Comparison of ENCODE assay signal across 8 cellular contexts in the genomic region with DNA sequence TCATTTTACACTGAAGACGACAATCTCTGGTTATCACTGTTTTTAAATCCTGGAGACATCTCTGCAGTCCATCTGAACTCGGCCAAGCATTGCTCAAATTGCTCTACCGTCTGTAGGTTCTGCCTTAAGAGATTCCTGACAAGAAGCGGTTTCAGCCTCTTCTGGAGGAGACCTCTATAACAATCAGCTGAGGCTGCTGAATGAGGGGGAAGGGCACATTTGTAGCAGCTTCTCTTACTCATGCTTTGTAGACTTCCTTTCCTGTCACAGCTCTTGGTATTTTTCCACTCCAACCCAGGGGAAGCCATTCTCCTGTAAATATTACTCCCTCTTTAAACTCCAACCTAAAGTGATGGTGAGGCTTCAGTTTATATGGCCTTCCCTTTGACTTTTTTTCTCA. TPM values are rescaled to one million over a fixed set of nuclear protein-coding genes. Genes with fewer than 3 reads are reported as not detected.
DNase-seq lines count a peak whose midpoint lies in the region; ATAC-seq and TF ChIP-seq lines count a peak whose summit lies in the region.

No MANE protein-coding gene starts in this region.

- no peak for TF ChIP-seq POLR2A in IMR-90 (IDR thresholded peaks at IDR 0.05; ENCODE audit: low read depth, low read length)

- DNase-seq in CD4-positive, alpha-beta T cell = no peak
- DNase-seq in IMR-90 (peak; percentile 85), hepatic stellate cell (ENCODE audit: low spot score) (peak; percentile 81), DMS114 treated with DMSO at 0.1 percent for 48 hours (lab: John Stamatoyannopoulos, UW; ENCODE audit: unreplicated experiment) (no peak)

- no peak for ATAC-seq in CD4-positive, alpha-beta T cell (ENCODE audit: poor library complexity)
- ATAC-seq in IMR-90 (ENCODE audit: low read depth) (peak; percentile 40), HG03159 (IDR thresholded peaks at IDR 0.05; ENCODE audit: unreplicated experiment) (no peak), GM19395 (IDR thresholded peaks at IDR 0.05; ENCODE audit: unreplicated experiment) (no peak)

- no peak overlapping the region for H2BK15ac ChIP-seq in IMR-90 (ENCODE audit: low read depth, low read length)

- intact Hi-C loops in CD4-positive, alpha-beta T cell (cut with DNase I, micrococcal nuclease) = loop anchor here in 1 of 2 experiments (5.0 kb wide), 1 partner anchor 195 kb away; the partner anchor contains the start of genes RAD51B and ZFYVE26
- intact Hi-C loops in IMR-90 (cut with micrococcal nuclease) = no loop called here

- H3K9ac ChIP-seq in IMR-90 (ENCODE audit: low read depth, low read length) (no peak overlapping the region), stomach smooth muscle (ENCODE audit: low read length in 2 of 2) (peak overlapping the region in 1 of 2 donors; percentile 13)

- no peak overlapping the region for H4K91ac ChIP-seq in IMR-90 (ENCODE audit: insufficient read depth, low read depth, low read length)

- H3K4me3 Mint-ChIP-seq in CD4-positive, alpha-beta T cell = peak overlapping the region; percentile 36

- no peaks in the 10 kb centered on the region for H3K27me3 ChIP-seq in CD4-positive, alpha-beta T cell (ENCODE audit: control insufficient read depth, insufficient read depth, low read length)
- H3K27me3 ChIP-seq in IMR-90 (ENCODE audit: control insufficient read depth, insufficient read depth, low read length) (no peaks in the 10 kb centered on the region), stomach smooth muscle (ENCODE audit: control insufficient read depth in 1 of 2, insufficient read depth in 2 of 2, low read length in 2 of 2) (no peaks in the 10 kb centered on the region)

- peak overlapping the region in 1 of 2 experiments; percentile 45; a peak in 1 of 4 replicates for H4K8ac ChIP-seq in IMR-90 (ENCODE audit: low read depth in 2 of 2, low read length in 2 of 2)

- peaks cover 7% of the 10 kb centered on the region for H3K36me3 Mint-ChIP-seq in CD4-positive, alpha-beta T cell (ENCODE audit: low read depth)

- POLR2A ChIA-PET in CD4-positive, alpha-beta T cell (lab: Charles Lee) = interaction anchor here (1.1 kb wide), 1 partner anchor 44 kb away, joined by 3 read pairs; no protein-coding TSS in a partner anchor
- POLR2A ChIA-PET in IMR-90 (lab: Charles Lee; ENCODE audit: unreplicated experiment) = no interaction called here

- H3K23ac ChIP-seq in IMR-90 (ENCODE audit: low read depth, low read length) = no peak overlapping the region

- H3K27ac Mint-ChIP-seq in CD4-positive, alpha-beta T cell = peak overlapping the region; percentile 83

- no peak overlapping the region for H2AK5ac ChIP-seq in IMR-90 (ENCODE audit: low read depth, low read length)

- no peaks in the 10 kb centered on the region for H4K20me1 ChIP-seq in IMR-90 (ENCODE audit: insufficient read depth, low read length)

- peak overlapping the region; percentile 17 for H2AFZ ChIP-seq in IMR-90 (replicated peaks; ENCODE audit: low read length, poor library complexity)

- H3K9me3 ChIP-seq in CD4-positive, alpha-beta T cell (ENCODE audit: control insufficient read depth, low read length) = no peaks in the 10 kb centered on the region
- H3K9me3 ChIP-seq in IMR-90 (ENCODE audit: control insufficient read depth, insufficient read depth, low read length) (no peaks in the 10 kb centered on the region), stomach smooth muscle (ENCODE audit: control insufficient read depth in 2 of 2, low read length in 2 of 2) (no peaks in the 10 kb centered on the region)

- no peaks in the 10 kb centered on the region for H3K9me1 ChIP-seq in IMR-90 (ENCODE audit: insufficient read depth, low read length)

- H3K4me3 ChIP-seq in IMR-90 (ENCODE audit: insufficient read depth, low read depth, low read length) = no peak overlapping the region
- H3K4me3 ChIP-seq in stomach smooth muscle (ENCODE audit: low read length in 2 of 2) = no peak overlapping the region

- H3K4me1 Mint-ChIP-seq in CD4-positive, alpha-beta T cell (ENCODE audit: low read depth) = peaks cover 44% of the 10 kb centered on the region

- CTCF ChIA-PET in CD4-positive, alpha-beta T cell (lab: Charles Lee) = interaction anchor here (1.1 to 1.5 kb wide), 2 partner anchors 23 to 44 kb away, joined by 5 to 6 read pairs; partner anchors contain the start of gene PIGH
- CTCF ChIA-PET in IMR-90 (lab: Yijun Ruan, JAX) = interaction anchor here (0.6 to 1.0 kb wide), 2 partner anchors 82 to 526 kb away, joined by 3 to 6 read pairs; no protein-coding TSS in a partner anchor

- no peaks in the 10 kb centered on the region for H3K27me3 Mint-ChIP-seq in CD4-positive, alpha-beta T cell

- dilution Hi-C loops in IMR-90 (cut with HindIII; ENCODE audit: low sequenced_read_pairs, unreplicated experiment) = no loop called here

- H3K9me3 Mint-ChIP-seq in CD4-positive, alpha-beta T cell = no peaks in the 10 kb centered on the region

- in situ Hi-C loops in IMR-90 (cut with MboI; ENCODE audit: low sequenced_read_pairs) = loop anchor here (5.0 kb wide), 1 partner anchor 45 kb away; no protein-coding TSS in a partner anchor

- H3K4me1 ChIP-seq in IMR-90 (ENCODE audit: control insufficient read depth, insufficient read depth, low read length) = peaks cover 3% of the 10 kb centered on the region; the same call in 1 of the 2 replicates
- H3K4me1 ChIP-seq in stomach smooth muscle (ENCODE audit: control insufficient read depth, insufficient read depth, low read length) = peaks cover 20% of the 10 kb centered on the region

- H3K14ac ChIP-seq in IMR-90 (replicated peaks; ENCODE audit: low read depth, low read length) = no peak overlapping the region

- H3K27ac ChIP-seq in CD4-positive, alpha-beta T cell (ENCODE audit: low read depth, low read length) = no peak overlapping the region
- H3K27ac ChIP-seq in IMR-90 (ENCODE audit: insufficient read depth, low read length) (no peak overlapping the region), VCaP (peak overlapping the region; percentile 34; the same call in 1 of the 2 replicates), stomach smooth muscle (ENCODE audit: low read length) (peak overlapping the region; percentile 3)

- H3K4me2 ChIP-seq in IMR-90 (ENCODE audit: low read depth, low read length) = peak overlapping the region; percentile 32; the same call in 1 of the 2 replicates

- no peaks in the 10 kb centered on the region for H3K36me3 ChIP-seq in IMR-90 (ENCODE audit: control insufficient read depth, insufficient read depth, low read length)
- no peaks in the 10 kb centered on the region for H3K36me3 ChIP-seq in stomach smooth muscle (ENCODE audit: control insufficient read depth in 2 of 2, insufficient read depth in 2 of 2, low read length in 2 of 2)

- H2AK9ac ChIP-seq in IMR-90 (replicated peaks; ENCODE audit: low read depth, low read length, poor library complexity) = no peak overlapping the region

- no peak overlapping the region for H3K56ac ChIP-seq in IMR-90 (ENCODE audit: extremely low read depth, insufficient read depth, low read length)

- H2BK5ac ChIP-seq in IMR-90 (ENCODE audit: low read depth, low read length, poor library complexity, severe bottlenecking) = peak overlapping the region; percentile 6

- H3K79me1 ChIP-seq in IMR-90 (ENCODE audit: low read depth in 1 of 2, low read length in 2 of 2) = no peaks in the 10 kb centered on the region

- no peak overlapping the region for H2BK120ac ChIP-seq in IMR-90 (ENCODE audit: low read depth, low read length)

- no peak for TF ChIP-seq CTCF in CD4-positive, alpha-beta T cell (IDR thresholded peaks at IDR 0.05)
- TF ChIP-seq CTCF in IMR-90 (conservative IDR thresholded peaks at IDR 0.05; ENCODE audit: low read depth, low read length) = no peak
- TF ChIP-seq CTCF in VCaP (conservative IDR thresholded peaks at IDR 0.05) = no peak

- H3K4ac ChIP-seq in IMR-90 (ENCODE audit: low read depth, low read length) = no peak overlapping the region

- no TSS peak for BruUV-seq in IMR-90 (replicated peaks; lab: Mats Ljungman, UMichigan)

- H3K18ac ChIP-seq in IMR-90 (ENCODE audit: low read depth, low read length) = no peak overlapping the region

- H4K5ac ChIP-seq in IMR-90 (ENCODE audit: low read depth, low read length) = no peak overlapping the region

- no peak for TF ChIP-seq RAD21 in IMR-90 (IDR thresholded peaks at IDR 0.05; ENCODE audit: low read length)

- no peak overlapping the region for H2BK20ac ChIP-seq in IMR-90 (ENCODE audit: low read depth, low read length)

- WGBS in IMR-90 (ENCODE audit: extremely low coverage in 2 of 2, insufficient read length in 1 of 2), 2 experiments = no CpG with 5 or more reads among the region's 4 CpGs

TF ChIP-seq in IMR-90, 13 proteins besides CTCF, POLR2A, EP300 and RAD21:
- TF ChIP-seq MAFK (IDR thresholded peaks at IDR 0.05; ENCODE audit: low read depth, low read length) (peak; percentile 41), FOS (IDR thresholded peaks at IDR 0.05; ENCODE audit: low read depth, low read length) (no peak)
TF ChIP-seq in IMR-90: peak in this region for 1.

RNA-seq across cellular contexts. Expression of gene ARG2, which starts 3.0 kb away (rescaled TPM):
- total RNA-seq in CD4-positive, alpha-beta T cell = 1 to 10 TPM; 3.7 to 3.9 TPM
- total RNA-seq in IMR-90 (2012; rRNA removed) = 2.2 and 2.5 TPM in 2 replicates
- polyA plus RNA-seq in IMR-90 (2012; rRNA removed) = 1.1 and 1.3 TPM in 2 replicates
- 0.39 and 0.47 TPM in 2 replicates for polyA plus RNA-seq in IMR-90 (2012; cell fraction: cytosol; rRNA removed)
- 0.46 and 0.89 TPM in 2 replicates for polyA plus RNA-seq in IMR-90 (2012; cell fraction: nucleus; rRNA removed; ENCODE audit: low replicate concordance)

RNA-seq across cellular contexts. Expression of gene PIGH, which starts 22.6 kb away (rescaled TPM):
- 10 to 100 TPM; 66.0 to 69.7 TPM for total RNA-seq in CD4-positive, alpha-beta T cell
- 6.7 and 7.9 TPM in 2 replicates for total RNA-seq in IMR-90 (2012; rRNA removed)
- polyA plus RNA-seq in IMR-90 (2012; rRNA removed) = 13.5 and 23.1 TPM in 2 replicates
- 9.9 and 11.2 TPM in 2 replicates for polyA plus RNA-seq in IMR-90 (2012; cell fraction: cytosol; rRNA removed)
- 13.0 and 23.6 TPM in 2 replicates for polyA plus RNA-seq in IMR-90 (2012; cell fraction: nucleus; rRNA removed; ENCODE audit: low replicate concordance)

RNA-seq across cellular contexts. Expression of gene VTI1B, which starts 51.8 kb away (rescaled TPM):
- 10 to 100 TPM; 24.4 to 27.0 TPM for total RNA-seq in CD4-positive, alpha-beta T cell
- total RNA-seq in IMR-90 (2012; rRNA removed) = 69.7 and 90.2 TPM in 2 replicates
- polyA plus RNA-seq in IMR-90 (2012; rRNA removed) = 61.8 and 65.8 TPM in 2 replicates
- polyA plus RNA-seq in IMR-90 (2012; cell fraction: cytosol; rRNA removed) = 19.1 and 25.2 TPM in 2 replicates
- 6.0 and 30.5 TPM in 2 replicates for polyA plus RNA-seq in IMR-90 (2012; cell fraction: nucleus; rRNA removed; ENCODE audit: low replicate concordance)

Comparison
In these comparisons a context has a peak if more than half of its experiments do, and no peak if none do; other contexts are left out.
1. DNase-seq: peak in IMR-90 (single experiment) and hepatic stellate cell (single experiment); none in CD4-positive, alpha-beta T cell (0 of 10) and DMS114 treated with DMSO at 0.1 percent for 48 hours (single experiment).
2. H3K27ac ChIP-seq: peak in VCaP (single experiment) and stomach smooth muscle (single experiment); none in CD4-positive, alpha-beta T cell (single experiment) and IMR-90 (single experiment).